Comparison of ENCODE assay signal across 17 cellular contexts in genomic region chr6:90222008-90222407, GRCh38.
DNase-seq lines count a peak whose midpoint lies in the region; ATAC-seq and TF ChIP-seq lines count a peak whose summit lies in the region.
"Had no signal": no experiment of that assay in that cellular context is flagged by ENCODE, and none has a peak within 500 bp of the region (broad histone marks: within the 10 kb centered on the region; RNA-seq: fewer than 3 reads in every experiment).

No MANE protein-coding gene starts in this region.

- no peak for TF ChIP-seq RAD21 in HCT116 (IDR thresholded peaks at IDR 0.05; ENCODE audit: low read depth)

- no peak for ATAC-seq in CD4-positive, alpha-beta T cell (ENCODE audit: poor library complexity)
- no peak for ATAC-seq in HCT116
- ATAC-seq in activated naive CD4-positive, alpha-beta T cell treated with anti-CD3 and anti-CD28 coated beads, Interleukin-2, amount 50 U/mL, for 72 hours, result no peak
- no peak for ATAC-seq in memory B cell (ENCODE audit: low read depth)

- 0 out of 4 replicates have a peak overlapping the region, but pooled peaks of 1 of the 2 experiments have one; percentile 19 for H3K4me3 ChIP-seq in HCT116 (replicated peaks in 1 of 2; ENCODE audit: low read depth in 1 of 2, low read length in 2 of 2)
- H3K4me3 ChIP-seq: thoracic aorta had no signal

- peak overlapping the region; percentile 12; the same call in 1 of the 2 replicates for H3K9ac ChIP-seq in HCT116 (ENCODE audit: low read length)
- H3K9ac ChIP-seq: KMS-11 had no signal

- peaks cover 9% of the 10 kb centered on the region for H3K9me3 ChIP-seq in CD4-positive, alpha-beta T cell (ENCODE audit: control insufficient read depth, low read length)
- peaks cover 7 to 15% of the 10 kb centered on the region in 2 experiments; a peak in 2 of 4 replicates for H3K9me3 ChIP-seq in HCT116 (ENCODE audit: control insufficient read depth in 1 of 2, insufficient read depth in 1 of 2, low read depth in 1 of 2, low read length in 2 of 2)

- POLR2A ChIA-PET in CD4-positive, alpha-beta T cell (lab: Charles Lee), result interaction anchor here (0.9 kb wide), 1 partner anchor 64 kb away, joined by 3 read pairs; no protein-coding TSS in a partner anchor
- POLR2A ChIA-PET in HCT116 (lab: Charles Lee), result no interaction called here

- no peaks in the 10 kb centered on the region for H3K27me3 Mint-ChIP-seq in CD4-positive, alpha-beta T cell
- H3K27me3 Mint-ChIP-seq in memory B cell, result no peaks in the 10 kb centered on the region
- H3K27me3 Mint-ChIP-seq: CD4-positive, alpha-beta memory T cell; progenitor cell of endocrine pancreas had no signal

- peaks cover 40% of the 10 kb centered on the region for H3K36me3 Mint-ChIP-seq in CD4-positive, alpha-beta T cell (ENCODE audit: low read depth)
- peaks cover 32 to 47% of the 10 kb centered on the region in 2 donors for H3K36me3 Mint-ChIP-seq in activated naive CD4-positive, alpha-beta T cell treated with anti-CD3 and anti-CD28 coated beads, Interleukin-2, amount 50 U/mL, for 72 hours
- peaks cover 22% of the 10 kb centered on the region for H3K36me3 Mint-ChIP-seq in memory B cell

- no peak for TF ChIP-seq POLR2A in HCT116 (IDR thresholded peaks at IDR 0.05; ENCODE audit: borderline replicate concordance, extremely low read depth, insufficient read depth, insufficient read length)

- H4K20me1 ChIP-seq in HCT116 (ENCODE audit: insufficient read depth), result no peaks in the 10 kb centered on the region

- peak overlapping the region; percentile 35 for H3K27ac Mint-ChIP-seq in CD4-positive, alpha-beta T cell
- peak overlapping the region; percentile 53 to 63 for H3K27ac Mint-ChIP-seq in activated naive CD4-positive, alpha-beta T cell treated with anti-CD3 and anti-CD28 coated beads, Interleukin-2, amount 50 U/mL, for 72 hours
- H3K27ac Mint-ChIP-seq in memory B cell, result peak overlapping the region; percentile 58

- RAD21 ChIA-PET in HCT116 (lab: Charles Lee; ENCODE audit: low non-redundant PET in 1 of 2, low total read pairs in 2 of 2, uncharacterized antibody in 2 of 2, unreplicated experiment in 2 of 2), result no interaction called here

- no peak for DNase-seq in CD4-positive, alpha-beta T cell
- DNase-seq in HCT116 (ENCODE audit: low read depth, low spot score) (no peak), memory B cell (ENCODE audit: low spot score in 2 of 2) (no peak), NOMO-1 (lab: John Stamatoyannopoulos, UW; ENCODE audit: unreplicated experiment in 2 of 2) (no peak), H4 (ENCODE audit: low spot score) (no peak), epidermal melanocyte (ENCODE audit: insufficient read length, low spot score) (no peak)
- DNase-seq in activated naive CD4-positive, alpha-beta T cell treated with anti-CD3 and anti-CD28 coated beads, Interleukin-2, amount 50 U/mL, for 72 hours (ENCODE audit: low spot score in 2 of 2), result no peak
- DNase-seq: anterior cingulate cortex; caudate nucleus; CD4-positive, alpha-beta memory T cell; hippocampal formation; NCI-H2171; NCI-H524 treated with DMSO at 0.1 percent for 48 hours; T-helper 9 cell had no signal

- CTCF ChIA-PET in CD4-positive, alpha-beta T cell (lab: Charles Lee), result interaction anchor here (0.5 to 2.2 kb wide), 3 partner anchors 74 to 282 kb away, joined by 3 to 5 read pairs (median 4); no protein-coding TSS in a partner anchor
- CTCF ChIA-PET in HCT116 (lab: Charles Lee), result no interaction called here

- H3K4me1 Mint-ChIP-seq in CD4-positive, alpha-beta T cell (ENCODE audit: low read depth), result peaks cover 43% of the 10 kb centered on the region
- H3K4me1 Mint-ChIP-seq in memory B cell, result peaks cover 16% of the 10 kb centered on the region

- intact Hi-C loops in CD4-positive, alpha-beta T cell (cut with DNase I, micrococcal nuclease), result no loop called here
- intact Hi-C loops in HCT116 (cut with micrococcal nuclease), result no loop called here

- BruUV-seq in HCT116 (replicated peaks; lab: Mats Ljungman, UMichigan), result no TSS peak

- no peaks in the 10 kb centered on the region for H3K9me2 ChIP-seq in HCT116 (ENCODE audit: insufficient read depth)

- no peak overlapping the region for H3K4me3 Mint-ChIP-seq in CD4-positive, alpha-beta T cell
- no peak overlapping the region for H3K4me3 Mint-ChIP-seq in memory B cell
- H3K4me3 Mint-ChIP-seq: CD4-positive, alpha-beta memory T cell had no signal

- H2AFZ ChIP-seq in HCT116 (ENCODE audit: low read depth, low read length, poor library complexity, severe bottlenecking), result no peak overlapping the region

- no peaks in the 10 kb centered on the region for H3K27me3 ChIP-seq in CD4-positive, alpha-beta T cell (ENCODE audit: control insufficient read depth, insufficient read depth, low read length)
- H3K27me3 ChIP-seq in HCT116 (ENCODE audit: insufficient read depth, low read length), result no peaks in the 10 kb centered on the region

- H3K79me2 ChIP-seq in HCT116 (ENCODE audit: insufficient read depth, low read length), result no peaks in the 10 kb centered on the region

- no peak overlapping the region for H3K27ac ChIP-seq in CD4-positive, alpha-beta T cell (ENCODE audit: low read depth, low read length)
- no peak overlapping the region for H3K27ac ChIP-seq in HCT116 (ENCODE audit: low read depth, low read length)
- H3K27ac ChIP-seq: KMS-11, thoracic aorta had no signal

- H3K4me1 ChIP-seq in HCT116 (ENCODE audit: control insufficient read depth in 1 of 2, insufficient read depth in 2 of 2, low read length in 2 of 2), result peaks cover 27 to 67% of the 10 kb centered on the region in 2 experiments

- H3K36me3 ChIP-seq in HCT116 (ENCODE audit: control insufficient read depth in 1 of 2, insufficient read depth in 2 of 2, low read length in 2 of 2), result peaks cover 0 to 4% of the 10 kb centered on the region in 2 experiments; a peak in 1 of 4 replicates
- H3K36me3 ChIP-seq: thoracic aorta had no signal

- no peak for TF ChIP-seq CTCF in CD4-positive, alpha-beta T cell (IDR thresholded peaks at IDR 0.05)
- no peak for TF ChIP-seq CTCF in HCT116 (IDR thresholded peaks at IDR 0.05 in 2 of 3, conservative IDR thresholded peaks at IDR 0.05 in 1 of 3; ENCODE audit: borderline replicate concordance in 1 of 3, insufficient read depth in 1 of 3, low read depth in 2 of 3, low read length in 2 of 3)

- peaks cover 6% of the 10 kb centered on the region for H3K9me3 Mint-ChIP-seq in CD4-positive, alpha-beta T cell
- H3K9me3 Mint-ChIP-seq in activated naive CD4-positive, alpha-beta T cell treated with anti-CD3 and anti-CD28 coated beads, Interleukin-2, amount 50 U/mL, for 72 hours, result peaks cover 10 to 11% of the 10 kb centered on the region in 2 donors
- peaks cover 4% of the 10 kb centered on the region for H3K9me3 Mint-ChIP-seq in memory B cell

- peak overlapping the region; percentile 60 for H3K4me2 ChIP-seq in HCT116 (ENCODE audit: low read length)
- H3K4me2 ChIP-seq: KMS-11 had no signal

TF ChIP-seq in HCT116, 20 proteins besides CTCF, POLR2A, EP300 and RAD21:
- no peak for TF ChIP-seq ZBTB33 (IDR thresholded peaks at IDR 0.05; ENCODE audit: extremely low read depth, insufficient replicate concordance, low read length)
- no peak for TF ChIP-seq POLR2AphosphoS5 (IDR thresholded peaks at IDR 0.05; ENCODE audit: low read depth, low read length)
- no peak for TF ChIP-seq SIN3A (IDR thresholded peaks at IDR 0.05; ENCODE audit: low read depth)
- TF ChIP-seq CEBPB (IDR thresholded peaks at IDR 0.05; ENCODE audit: low read depth), result no peak
- TF ChIP-seq ZFX (IDR thresholded peaks at IDR 0.05), result no peak
- no peak for TF ChIP-seq EGR1 (IDR thresholded peaks at IDR 0.05; ENCODE audit: low read depth)
- TF ChIP-seq ZNF274 (IDR thresholded peaks at IDR 0.05; ENCODE audit: low read depth, low read length), result no peak
- no peak for TF ChIP-seq SRF (IDR thresholded peaks at IDR 0.05; ENCODE audit: low read depth)
- TF ChIP-seq CBX3 (IDR thresholded peaks at IDR 0.05; ENCODE audit: low read depth), result no peak
- no peak for TF ChIP-seq MAX (IDR thresholded peaks at IDR 0.05)
